In genomic region chr12:106750524-106750923, GRCh38 we compare ENCODE assay signal across 16 cellular contexts. TPM values are rescaled to one million over a fixed set of nuclear protein-coding genes. Genes with fewer than 3 reads are reported as not detected.
A peak's percentile ranks its signal among the peaks of the same experiment; 100 is the strongest.
DNase-seq lines count a peak whose midpoint lies in the region; ATAC-seq and TF ChIP-seq lines count a peak whose summit lies in the region.
"Had no signal": no experiment of that assay in that cellular context is flagged by ENCODE, and none has a peak within 500 bp of the region (broad histone marks: within the 10 kb centered on the region; RNA-seq: fewer than 3 reads in every experiment).

No MANE protein-coding gene starts in this region.

- H3K27ac ChIP-seq in CD4-positive, alpha-beta memory T cell (ENCODE audit: low read depth, low read length) = no peak overlapping the region
- H3K27ac ChIP-seq in right cardiac atrium (ENCODE audit: low read length) = no peak overlapping the region
- H3K27ac ChIP-seq: BLaER1 treated with 17β-estradiol and CSF1 and Interleukin-3, amounts not matched to agents 10 nM and 100 nM; HL-60 had no signal

- WGBS in right cardiac atrium = 90% methylated on average over 3 of the region's 3 CpGs

- peaks cover 2% of the 10 kb centered on the region for H3K9me3 Mint-ChIP-seq in activated CD8-positive, alpha-beta T cell treated with anti-CD3 and anti-CD28 coated beads for 36 hours
- peaks cover 7% of the 10 kb centered on the region for H3K9me3 Mint-ChIP-seq in activated CD8-positive, alpha-beta T cell treated with anti-CD3 and anti-CD28 coated beads, Interleukin-2, amount 10 ng/mL, durations not matched to agents 7 days and 5 days (ENCODE audit: insufficient read depth)
- peaks cover 0 to 3% (median 0%) of the 10 kb centered on the region in 8 donors for H3K9me3 Mint-ChIP-seq in CD4-positive, alpha-beta memory T cell
- no peaks in the 10 kb centered on the region for H3K9me3 Mint-ChIP-seq in effector memory CD8-positive, alpha-beta T cell
- H3K9me3 Mint-ChIP-seq: GM23338 had no signal

- H3K4me1 ChIP-seq in CD4-positive, alpha-beta memory T cell (ENCODE audit: insufficient read depth, low read length) = peaks cover 63% of the 10 kb centered on the region
- no peaks in the 10 kb centered on the region for H3K4me1 ChIP-seq in right cardiac atrium (ENCODE audit: control insufficient read depth, insufficient read depth, low read length)

- POLR2A ChIA-PET in activated CD8-positive, alpha-beta T cell treated with anti-CD3 and anti-CD28 coated beads for 36 hours (lab: Charles Lee) = interaction anchor here (1.5 kb wide), 1 partner anchor 24 kb away, joined by 3 read pairs; the partner anchor contains the start of gene RIC8B
- POLR2A ChIA-PET in activated CD8-positive, alpha-beta T cell treated with anti-CD3 and anti-CD28 coated beads, Interleukin-2, amount 10 ng/mL, durations not matched to agents 7 days and 5 days (lab: Charles Lee) = interaction anchor here (0.6 to 1.0 kb wide), 2 partner anchors 18 to 107 kb away, joined by 3 read pairs; no protein-coding TSS in a partner anchor
- POLR2A ChIA-PET in CD4-positive, alpha-beta memory T cell (lab: Charles Lee; ENCODE audit: partially characterized antibody) = no interaction called here

- peaks cover 7% of the 10 kb centered on the region for H3K36me3 Mint-ChIP-seq in activated CD8-positive, alpha-beta T cell treated with anti-CD3 and anti-CD28 coated beads for 36 hours (ENCODE audit: low read depth)
- peaks cover 13% of the 10 kb centered on the region for H3K36me3 Mint-ChIP-seq in activated CD8-positive, alpha-beta T cell treated with anti-CD3 and anti-CD28 coated beads, Interleukin-2, amount 10 ng/mL, durations not matched to agents 7 days and 5 days (ENCODE audit: low read depth)
- no peaks in the 10 kb centered on the region for H3K36me3 Mint-ChIP-seq in CD4-positive, alpha-beta memory T cell
- H3K36me3 Mint-ChIP-seq in T-helper 17 cell (ENCODE audit: low read depth) = peaks cover 3% of the 10 kb centered on the region
- H3K36me3 Mint-ChIP-seq in effector memory CD8-positive, alpha-beta T cell (ENCODE audit: insufficient read depth) = peaks cover 13% of the 10 kb centered on the region
- H3K36me3 Mint-ChIP-seq: CD4-positive, CD25-positive, alpha-beta regulatory T cell had no signal

- H3K36me3 ChIP-seq in CD4-positive, alpha-beta memory T cell (ENCODE audit: insufficient read depth, low read length) = no peaks in the 10 kb centered on the region

- H3K9me3 ChIP-seq in CD4-positive, alpha-beta memory T cell (ENCODE audit: control insufficient read depth in 1 of 2, low read length in 2 of 2) = no peaks in the 10 kb centered on the region
- H3K9me3 ChIP-seq in T-helper 17 cell (ENCODE audit: control insufficient read depth, low read length, poor library complexity, severe bottlenecking) = no peaks in the 10 kb centered on the region
- H3K9me3 ChIP-seq in right cardiac atrium (ENCODE audit: control insufficient read depth, low read length) = no peaks in the 10 kb centered on the region

- CTCF ChIA-PET in activated CD8-positive, alpha-beta T cell treated with anti-CD3 and anti-CD28 coated beads for 36 hours (lab: Charles Lee) = no interaction called here
- CTCF ChIA-PET in activated CD8-positive, alpha-beta T cell treated with anti-CD3 and anti-CD28 coated beads, Interleukin-2, amount 10 ng/mL, durations not matched to agents 7 days and 5 days (lab: Charles Lee) = interaction anchor here (1.0 kb wide), 1 partner anchor 393 kb away, joined by 5 read pairs; the partner anchor contains the start of gene POLR3B
- CTCF ChIA-PET in CD4-positive, alpha-beta memory T cell (lab: Charles Lee; ENCODE audit: partially characterized antibody) = no interaction called here

- no peaks in the 10 kb centered on the region for H3K27me3 Mint-ChIP-seq in activated CD8-positive, alpha-beta T cell treated with anti-CD3 and anti-CD28 coated beads for 36 hours
- H3K27me3 Mint-ChIP-seq in activated CD8-positive, alpha-beta T cell treated with anti-CD3 and anti-CD28 coated beads, Interleukin-2, amount 10 ng/mL, durations not matched to agents 7 days and 5 days (ENCODE audit: low read depth) = no peaks in the 10 kb centered on the region
- no peaks in the 10 kb centered on the region for H3K27me3 Mint-ChIP-seq in CD4-positive, alpha-beta memory T cell
- no peaks in the 10 kb centered on the region for H3K27me3 Mint-ChIP-seq in T-helper 17 cell
- no peaks in the 10 kb centered on the region for H3K27me3 Mint-ChIP-seq in effector memory CD8-positive, alpha-beta T cell
- H3K27me3 Mint-ChIP-seq: CD4-positive, CD25-positive, alpha-beta regulatory T cell had no signal

- no peaks in the 10 kb centered on the region for H3K27me3 ChIP-seq in CD4-positive, alpha-beta memory T cell (ENCODE audit: insufficient read depth, low read length)
- H3K27me3 ChIP-seq in right cardiac atrium (ENCODE audit: control insufficient read depth, insufficient read depth) = no peaks in the 10 kb centered on the region
- H3K27me3 ChIP-seq: BLaER1 treated with 17β-estradiol and CSF1 and Interleukin-3, amounts not matched to agents 10 nM and 100 nM had no signal

- DNase-seq in activated CD8-positive, alpha-beta T cell treated with anti-CD3 and anti-CD28 coated beads for 36 hours = peak; percentile 40
- DNase-seq in activated CD8-positive, alpha-beta T cell treated with anti-CD3 and anti-CD28 coated beads, Interleukin-2, amount 10 ng/mL, durations not matched to agents 7 days and 5 days = no peak
- peak in 1 of 5 donors; percentile 27 for DNase-seq in CD4-positive, alpha-beta memory T cell
- no peak for DNase-seq in T-helper 17 cell
- DNase-seq in effector memory CD8-positive, alpha-beta T cell = no peak
- DNase-seq in right cardiac atrium = no peak
- no peak for DNase-seq in stimulated activated CD4-positive, alpha-beta T cell treated with anti-CD3 and anti-CD28 coated beads, Interleukin-12 subunit alpha, Interleukin-12 subunit beta, amount 100 ng/mL, for 4 hours
- no peak for DNase-seq in OCI-M2 (lab: John Stamatoyannopoulos, UW; ENCODE audit: unreplicated experiment)
- DNase-seq: ACHN; CD4-positive, CD25-positive, alpha-beta regulatory T cell; DMS79; H7 had no signal

- peak overlapping the region; percentile 18 for H3K27ac Mint-ChIP-seq in activated CD8-positive, alpha-beta T cell treated with anti-CD3 and anti-CD28 coated beads for 36 hours
- no peak overlapping the region for H3K27ac Mint-ChIP-seq in activated CD8-positive, alpha-beta T cell treated with anti-CD3 and anti-CD28 coated beads, Interleukin-2, amount 10 ng/mL, durations not matched to agents 7 days and 5 days
- peak overlapping the region in 6 of 7 donors; percentile 20 to 90 (median 78) for H3K27ac Mint-ChIP-seq in CD4-positive, alpha-beta memory T cell
- peak overlapping the region; percentile 97 for H3K27ac Mint-ChIP-seq in T-helper 17 cell
- H3K27ac Mint-ChIP-seq in effector memory CD8-positive, alpha-beta T cell = peak overlapping the region; percentile 7 to 77
- H3K27ac Mint-ChIP-seq: GM23338 had no signal

- intact Hi-C loops in activated CD8-positive, alpha-beta T cell treated with anti-CD3 and anti-CD28 coated beads for 36 hours (cut with micrococcal nuclease) = no loop called here
- intact Hi-C loops in CD4-positive, alpha-beta memory T cell (cut with micrococcal nuclease) = no loop called here
- intact Hi-C loops in right cardiac atrium (cut with DNase I) = no loop called here

- no peak overlapping the region for H3K4me3 Mint-ChIP-seq in activated CD8-positive, alpha-beta T cell treated with anti-CD3 and anti-CD28 coated beads for 36 hours
- no peak overlapping the region for H3K4me3 Mint-ChIP-seq in activated CD8-positive, alpha-beta T cell treated with anti-CD3 and anti-CD28 coated beads, Interleukin-2, amount 10 ng/mL, durations not matched to agents 7 days and 5 days
- no peak overlapping the region for H3K4me3 Mint-ChIP-seq in CD4-positive, alpha-beta memory T cell
- peak overlapping the region; percentile 37 for H3K4me3 Mint-ChIP-seq in T-helper 17 cell
- peak overlapping the region in 1 of 2 donors; percentile 16 for H3K4me3 Mint-ChIP-seq in effector memory CD8-positive, alpha-beta T cell
- H3K4me3 Mint-ChIP-seq: GM23338 had no signal

- no peak overlapping the region for H3K4me3 ChIP-seq in CD4-positive, alpha-beta memory T cell (ENCODE audit: low read length in 2 of 2)
- H3K4me3 ChIP-seq in right cardiac atrium (ENCODE audit: low read length) = no peak overlapping the region
- H3K4me3 ChIP-seq: BLaER1 treated with 17β-estradiol and CSF1 and Interleukin-3, amounts not matched to agents 10 nM and 100 nM; GM12878; GM23338 had no signal

- ATAC-seq in activated CD8-positive, alpha-beta T cell treated with anti-CD3 and anti-CD28 coated beads for 36 hours = peak; percentile 9
- ATAC-seq in activated CD8-positive, alpha-beta T cell treated with anti-CD3 and anti-CD28 coated beads, Interleukin-2, amount 10 ng/mL, durations not matched to agents 7 days and 5 days = no peak
- no peak for ATAC-seq in T-helper 17 cell
- ATAC-seq in effector memory CD8-positive, alpha-beta T cell (replicated peaks) = peak; percentile 27
- ATAC-seq in right cardiac atrium = no peak
- ATAC-seq: GM12878, GM23338 had no signal

- H3K4me1 Mint-ChIP-seq in activated CD8-positive, alpha-beta T cell treated with anti-CD3 and anti-CD28 coated beads for 36 hours (ENCODE audit: low read depth) = peaks cover 42% of the 10 kb centered on the region
- H3K4me1 Mint-ChIP-seq in activated CD8-positive, alpha-beta T cell treated with anti-CD3 and anti-CD28 coated beads, Interleukin-2, amount 10 ng/mL, durations not matched to agents 7 days and 5 days (ENCODE audit: low read depth) = peaks cover 56% of the 10 kb centered on the region
- H3K4me1 Mint-ChIP-seq in CD4-positive, alpha-beta memory T cell = peaks cover 45 to 74% (median 60%) of the 10 kb centered on the region in 4 donors
- peaks cover 54% of the 10 kb centered on the region for H3K4me1 Mint-ChIP-seq in T-helper 17 cell
- peaks cover 44 to 46% of the 10 kb centered on the region in 2 donors for H3K4me1 Mint-ChIP-seq in effector memory CD8-positive, alpha-beta T cell (ENCODE audit: low read depth in 2 of 2)

- no peak for TF ChIP-seq CTCF in activated CD8-positive, alpha-beta T cell treated with anti-CD3 and anti-CD28 coated beads for 36 hours (IDR thresholded peaks at IDR 0.05)

RNA-seq across cellular contexts. Expression of gene RIC8B, which starts 24.0 kb away (rescaled TPM):
- total RNA-seq in activated CD8-positive, alpha-beta T cell treated with anti-CD3 and anti-CD28 coated beads for 36 hours = 10 to 100 TPM; 10.4 to 11.0 TPM
- total RNA-seq in activated CD8-positive, alpha-beta T cell treated with anti-CD3 and anti-CD28 coated beads, Interleukin-2, amount 10 ng/mL, durations not matched to agents 7 days and 5 days = 10 to 100 TPM; 15.4 to 18.1 TPM
- total RNA-seq in CD4-positive, alpha-beta memory T cell = 10 to 100 TPM; 20.8 to 25.0 TPM
- 10 to 100 TPM in 1 of 2 donors, 1 to 10 TPM in 1; 8.4 to 12.5 TPM for polyA plus RNA-seq in CD4-positive, alpha-beta memory T cell
- 10 to 100 TPM; 12.8 to 19.9 TPM for total RNA-seq in T-helper 17 cell
- 10 to 100 TPM; 16.5 to 24.2 (median 21.8) TPM for total RNA-seq in right cardiac atrium
- polyA plus RNA-seq in right cardiac atrium = 9.0 TPM

Comparison
In these comparisons a context has a peak if more than half of its experiments do, and no peak if none do; other contexts are left out.
1. ATAC-seq: peak in activated CD8-positive, alpha-beta T cell treated with anti-CD3 and anti-CD28 coated beads for 36 hours (single experiment) and effector memory CD8-positive, alpha-beta T cell (single experiment); none in activated CD8-positive, alpha-beta T cell treated with anti-CD3 and anti-CD28 coated beads, Interleukin-2, amount 10 ng/mL, durations not matched to agents 7 days and 5 days (single experiment), T-helper 17 cell (single experiment) and right cardiac atrium (0 of 2).